Comparison of ENCODE assay signal across 8 cellular contexts in the genomic region with DNA sequence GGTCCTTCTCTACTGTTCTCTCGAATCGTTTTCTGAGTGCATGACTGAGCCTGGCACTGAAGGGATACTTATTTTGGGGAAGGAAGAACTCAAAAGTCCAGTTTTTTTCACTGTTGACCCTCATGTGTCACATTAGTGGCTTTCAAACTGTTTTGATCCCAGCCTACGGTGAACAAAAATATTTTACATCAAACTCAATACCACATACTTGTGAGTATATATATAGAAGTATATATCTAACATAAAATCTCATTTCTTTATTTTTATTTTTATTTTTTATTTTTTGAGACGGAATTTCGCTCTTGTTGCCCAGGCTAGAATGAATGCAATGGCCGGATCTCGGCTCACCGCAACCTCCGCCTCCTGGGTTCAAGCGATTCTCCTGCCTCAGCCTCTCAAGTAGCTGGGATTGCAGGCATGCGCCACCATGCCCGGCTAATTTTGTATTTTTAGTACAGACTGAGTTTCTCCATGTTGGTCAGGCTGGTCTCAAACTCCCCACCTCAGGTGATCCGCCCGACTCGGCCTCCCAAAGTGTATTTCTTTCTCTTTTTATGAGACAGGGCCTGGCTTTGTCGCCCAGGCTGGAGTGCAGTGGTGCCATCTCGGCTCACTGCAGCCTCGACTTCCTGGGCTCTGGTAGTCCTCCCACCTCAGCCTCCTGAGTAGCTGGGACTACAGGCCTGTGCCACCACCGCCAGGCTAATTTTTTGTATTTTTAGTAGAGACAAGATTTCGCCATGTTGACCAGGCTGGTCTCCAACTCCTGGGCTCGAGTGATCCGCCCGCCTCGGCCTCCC. TPM values are rescaled to one million over a fixed set of nuclear protein-coding genes. Genes with fewer than 3 reads are reported as not detected.
A peak's percentile ranks its signal among the peaks of the same experiment; 100 is the strongest.
DNase-seq lines count a peak whose midpoint lies in the region; ATAC-seq and TF ChIP-seq lines count a peak whose summit lies in the region.
"Not testable (repeated sequence)": the region's sequence is repeated elsewhere in the genome, so short reads cannot be mapped to it uniquely, and the experiment has no call there.

No MANE protein-coding gene starts in this region.

- peak overlapping the region; percentile 72 for H3K4me3 ChIP-seq in AG09309 (ENCODE audit: control insufficient read depth, low read depth, low read length)
- peak overlapping the region; percentile 88 for H3K4me3 ChIP-seq in adipocyte (ENCODE audit: low read length)
- peak overlapping the region; percentile 45 for H3K4me3 ChIP-seq in endocrine pancreas (ENCODE audit: control insufficient read depth, insufficient read depth, low read length)
- H3K4me3 ChIP-seq in iPS-18c (ENCODE audit: insufficient read depth, low read depth, low read length) = peak overlapping the region; percentile 74; the same call in 1 of the 2 replicates

- H3K4me1 ChIP-seq in adipocyte (ENCODE audit: control insufficient read depth, insufficient read depth, low read length) = peaks cover 24% of the 10 kb centered on the region
- not testable (repeated sequence) for H3K4me1 ChIP-seq in endocrine pancreas (ENCODE audit: control insufficient read depth, insufficient read depth, low read length)

- ATAC-seq in T-cell (replicated peaks in 1 of 4); stimulated activated naive B cell treated with anti-CD40 and anti-IgM and Interleukin-4, amounts not matched to agents 10 μg/mL and 1 μg/mL and 100 μg/mL, for 72 hours (replicated peaks): not testable (repeated sequence)

- POLR2A ChIA-PET in T-cell (lab: Charles Lee) = interaction anchor here in 1 of 2 donors (0.7 kb wide), 1 partner anchor 53 kb away, joined by 4 read pairs; no protein-coding TSS in a partner anchor

- CTCF ChIA-PET in T-cell (lab: Charles Lee) = not testable (repeated sequence)

- not testable (repeated sequence) for TF ChIP-seq CTCF in AG09309 (IDR thresholded peaks at IDR 0.05; ENCODE audit: control insufficient read depth, insufficient read depth, low read depth, low read length, missing control alignments); HFFc6 (IDR thresholded peaks at IDR 0.05); nephron (IDR thresholded peaks at IDR 0.05; ENCODE audit: unreplicated experiment in 3 of 3)

- H3K27ac Mint-ChIP-seq in HFFc6 (peak overlapping the region; percentile 98), T-cell (peak overlapping the region; percentile 98 to 99), nephron (peak overlapping the region; percentile 100)
- H3K27ac Mint-ChIP-seq in stimulated activated naive B cell treated with anti-CD40 and anti-IgM and Interleukin-4, amounts not matched to agents 10 μg/mL and 1 μg/mL and 100 μg/mL, for 72 hours = peak overlapping the region; percentile 99

- H3K36me3 Mint-ChIP-seq in HFFc6 (ENCODE audit: low read depth) = peaks cover 12% of the 10 kb centered on the region; the same call in 1 of the 2 replicates
- not testable (repeated sequence) for H3K36me3 Mint-ChIP-seq in T-cell; nephron (ENCODE audit: low read depth); stimulated activated naive B cell treated with anti-CD40 and anti-IgM and Interleukin-4, amounts not matched to agents 10 μg/mL and 1 μg/mL and 100 μg/mL, for 72 hours

- not testable (repeated sequence) for H3K9me3 ChIP-seq in adipocyte (ENCODE audit: control insufficient read depth, low read length); endocrine pancreas (ENCODE audit: control insufficient read depth, low read length); iPS-18c (ENCODE audit: control insufficient read depth, insufficient read depth, low read length)

- DNase-seq in AG09309 (ENCODE audit: low read depth); HFFc6; T-cell; adipocyte (ENCODE audit: low read depth); stimulated activated naive B cell treated with anti-CD40 and anti-IgM and Interleukin-4, amounts not matched to agents 10 μg/mL and 1 μg/mL and 100 μg/mL, for 72 hours: not testable (repeated sequence)

- H3K9ac ChIP-seq in adipocyte (ENCODE audit: low read length) (peak overlapping the region; percentile 94), endocrine pancreas (ENCODE audit: control insufficient read depth, insufficient read depth, low read length) (peak overlapping the region; percentile 65)

- H3K36me3 ChIP-seq in adipocyte (ENCODE audit: control insufficient read depth, insufficient read depth, low read length, severe bottlenecking); endocrine pancreas (ENCODE audit: control insufficient read depth, insufficient read depth, low read length): not testable (repeated sequence)

- not testable (repeated sequence) for H3K9me3 Mint-ChIP-seq in HFFc6; T-cell; nephron; stimulated activated naive B cell treated with anti-CD40 and anti-IgM and Interleukin-4, amounts not matched to agents 10 μg/mL and 1 μg/mL and 100 μg/mL, for 72 hours

- H3K27me3 Mint-ChIP-seq in HFFc6 (ENCODE audit: insufficient read depth); T-cell; nephron (ENCODE audit: low read depth); stimulated activated naive B cell treated with anti-CD40 and anti-IgM and Interleukin-4, amounts not matched to agents 10 μg/mL and 1 μg/mL and 100 μg/mL, for 72 hours: not testable (repeated sequence)

- H3K4me3 Mint-ChIP-seq in HFFc6 (peak overlapping the region; percentile 97), T-cell (peak overlapping the region; percentile 91 to 98 (median 91)), nephron (peak overlapping the region; percentile 93 to 99 (median 95))
- peak overlapping the region; percentile 98 to 100 for H3K4me3 Mint-ChIP-seq in stimulated activated naive B cell treated with anti-CD40 and anti-IgM and Interleukin-4, amounts not matched to agents 10 μg/mL and 1 μg/mL and 100 μg/mL, for 72 hours

- H3K4me1 Mint-ChIP-seq in HFFc6 (ENCODE audit: low read depth) (peaks cover 18% of the 10 kb centered on the region), T-cell (peaks cover 21 to 40% (median 36%) of the 10 kb centered on the region in 3 donors)
- not testable (repeated sequence) for H3K4me1 Mint-ChIP-seq in nephron; stimulated activated naive B cell treated with anti-CD40 and anti-IgM and Interleukin-4, amounts not matched to agents 10 μg/mL and 1 μg/mL and 100 μg/mL, for 72 hours

- H3K27me3 ChIP-seq in adipocyte (replicated peaks; ENCODE audit: control insufficient read depth, insufficient read depth, low read length); endocrine pancreas (ENCODE audit: control insufficient read depth, insufficient read depth, low read length): not testable (repeated sequence)

RNA-seq across cellular contexts. Expression of gene IPP, which starts 0.8 kb away (rescaled TPM):
- 10 to 100 TPM; 15.7 to 22.0 (median 18.9) TPM for total RNA-seq in HFFc6 (2021; fragmentation: NEBNext Ultra II Directional; extraction: Animal tissue kit (Norgen Biotek cat#: 25700))
- total RNA-seq in T-cell = 10 to 100 TPM; 10.0 to 14.8 (median 13.0) TPM

RNA-seq across cellular contexts. Expression of gene MAST2, which starts 52.2 kb away (rescaled TPM):
- 10 to 100 TPM; 27.8 to 40.7 (median 29.7) TPM for total RNA-seq in HFFc6 (2021; fragmentation: NEBNext Ultra II Directional; extraction: Animal tissue kit (Norgen Biotek cat#: 25700))
- total RNA-seq in T-cell = 1 to 10 TPM; 7.4 to 9.7 (median 7.6) TPM
